ENCODE assay signal across 25 cellular contexts in the genomic region with DNA sequence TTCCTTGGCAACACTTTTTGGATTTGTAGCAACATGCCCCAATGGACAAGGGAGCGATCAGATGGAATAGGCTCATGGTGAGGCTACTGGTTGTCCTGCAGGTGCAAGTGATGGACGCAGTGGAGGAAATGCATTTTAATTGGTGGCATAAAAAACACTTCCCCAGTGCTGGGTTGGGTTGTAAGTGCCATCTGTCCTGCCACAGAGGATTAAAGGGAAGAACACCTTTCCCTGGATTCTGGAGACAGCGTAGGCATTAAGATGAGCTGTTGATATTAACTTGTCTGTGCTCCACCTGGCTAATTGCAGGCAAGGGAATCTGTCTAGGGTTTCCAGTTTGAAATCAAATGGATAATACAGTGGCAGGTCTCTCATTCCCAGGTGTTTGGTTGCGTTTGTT.
A peak's percentile ranks its signal among the peaks of the same experiment; 100 is the strongest.
DNase-seq lines count a peak whose midpoint lies in the region; ATAC-seq lines count a peak whose summit lies in the region.
"Had no signal": no experiment of that assay in that cellular context is flagged by ENCODE, and none has a peak within 500 bp of the region (broad histone marks: within the 10 kb centered on the region; RNA-seq: fewer than 3 reads in every experiment).

No MANE protein-coding gene starts in this region.

- CTCF ChIA-PET in activated naive CD4-positive, alpha-beta T cell treated with anti-CD3 and anti-CD28 coated beads for 36 hours (lab: Charles Lee): interaction anchor here (0.6 kb wide), 1 partner anchor 66 kb away, joined by 3 read pairs; no protein-coding TSS in a partner anchor

- H3K9me3 Mint-ChIP-seq in activated naive CD4-positive, alpha-beta T cell treated with anti-CD3 and anti-CD28 coated beads for 36 hours: peaks cover 2% of the 10 kb centered on the region
- H3K9me3 Mint-ChIP-seq: CD8-positive, alpha-beta T cell; GM23338; H9 had no signal

- peaks cover 6% of the 10 kb centered on the region for H3K4me1 Mint-ChIP-seq in activated naive CD4-positive, alpha-beta T cell treated with anti-CD3 and anti-CD28 coated beads for 36 hours (ENCODE audit: low read depth)
- H3K4me1 Mint-ChIP-seq: B cell, GM23338, H9, T-helper 17 cell had no signal

- intact Hi-C loops in left colon (cut with DNase I, micrococcal nuclease): no loop called here
- intact Hi-C loops in activated naive CD4-positive, alpha-beta T cell treated with anti-CD3 and anti-CD28 coated beads for 36 hours (cut with micrococcal nuclease): no loop called here

- H3K27ac Mint-ChIP-seq in activated naive CD4-positive, alpha-beta T cell treated with anti-CD3 and anti-CD28 coated beads for 36 hours: no peak overlapping the region
- H3K27ac Mint-ChIP-seq: B cell; CD8-positive, alpha-beta T cell; GM23338; H9; T-helper 17 cell had no signal

- H3K4me3 Mint-ChIP-seq in activated naive CD4-positive, alpha-beta T cell treated with anti-CD3 and anti-CD28 coated beads for 36 hours: no peak overlapping the region
- H3K4me3 Mint-ChIP-seq: B cell; CD8-positive, alpha-beta T cell; GM23338; H9; T-helper 17 cell had no signal

- H3K36me3 Mint-ChIP-seq in activated naive CD4-positive, alpha-beta T cell treated with anti-CD3 and anti-CD28 coated beads for 36 hours (ENCODE audit: low read depth): peaks cover 2% of the 10 kb centered on the region
- H3K36me3 Mint-ChIP-seq: CD8-positive, alpha-beta T cell had no signal

- H3K27me3 Mint-ChIP-seq in activated naive CD4-positive, alpha-beta T cell treated with anti-CD3 and anti-CD28 coated beads for 36 hours (ENCODE audit: low read depth): peaks cover 14% of the 10 kb centered on the region
- H3K27me3 Mint-ChIP-seq: T-helper 17 cell had no signal

- DNase-seq in NCI-H1417 (lab: John Stamatoyannopoulos, UW) (peak in 2 of 3 experiments; percentile 8 to 55), NCI-H1417 treated with DMSO at 0.1 percent for 48 hours (lab: John Stamatoyannopoulos, UW) (no peak), NCI-H2171 (lab: John Stamatoyannopoulos, UW) (peak; percentile 59), NCI-H748 treated with DMSO at 0.1 percent for 48 hours (lab: John Stamatoyannopoulos, UW) (peak; percentile 9), left colon (no peak), pons (ENCODE audit: low spot score) (no peak)
- DNase-seq in activated naive CD4-positive, alpha-beta T cell treated with anti-CD3 and anti-CD28 coated beads for 36 hours: no peak
- DNase-seq: Calu3; CD8-positive, alpha-beta T cell; H9; IMR-90; KG1; MG63; NCI-H1105 treated with DMSO at 0.1 percent for 48 hours; NCI-H187; NCI-H2107; NCI-H226; NCI-H526; PC-9; SJCRH30; T-helper 17 cell had no signal

- peak; percentile 39 for ATAC-seq in left colon
- ATAC-seq: CD8-positive, alpha-beta T cell; GM23338; Right ventricle myocardium inferior; SK-N-SH treated with all-trans-retinoic acid at 6 μM for 48 hours; T-helper 17 cell had no signal

Comparison
In these comparisons a context has a peak if more than half of its experiments do, and no peak if none do; other contexts are left out.
1. DNase-seq: peak in NCI-H1417 (2 of 3), NCI-H2171 (single experiment) and NCI-H748 treated with DMSO at 0.1 percent for 48 hours (single experiment); none in NCI-H1417 treated with DMSO at 0.1 percent for 48 hours (single experiment), left colon (0 of 2), activated naive CD4-positive, alpha-beta T cell treated with anti-CD3 and anti-CD28 coated beads for 36 hours (single experiment) and pons (single experiment).